ENCODE assay signal across 1 cellular context in genomic region chr2:9228088-9228751, GRCh38.
TF ChIP-seq lines count a peak whose summit lies in the region.

No MANE protein-coding gene starts in this region.

TF ChIP-seq in A549, 52 proteins besides CTCF, POLR2A, EP300 and RAD21 (continued from another document):
- TF ChIP-seq JUNB (IDR thresholded peaks at IDR 0.05): no peak
